Comparison of ENCODE assay signal across 8 cellular contexts in genomic region chr19:24035261-24035880, GRCh38. TPM values are rescaled to one million over a fixed set of nuclear protein-coding genes. Genes with fewer than 3 reads are reported as not detected.
DNase-seq lines count a peak whose midpoint lies in the region; ATAC-seq, FAIRE-seq and TF ChIP-seq lines count a peak whose summit lies in the region.
"Not testable (repeated sequence)": the region's sequence is repeated elsewhere in the genome, so short reads cannot be mapped to it uniquely, and the experiment has no call there.

No MANE protein-coding gene starts in this region.

- H2BK15ac ChIP-seq in H1 (ENCODE audit: low read length): not testable (repeated sequence)

- peaks cover 17% of the 10 kb centered on the region for H3K4me1 Mint-ChIP-seq in HFFc6 (ENCODE audit: low read depth)
- H3K4me1 Mint-ChIP-seq in activated naive CD4-positive, alpha-beta T cell treated with anti-CD3 and anti-CD28 coated beads, Interleukin-2, amount 50 U/mL, for 24 hours: peaks cover 74% of the 10 kb centered on the region
- peaks cover 32 to 41% of the 10 kb centered on the region in 2 donors for H3K4me1 Mint-ChIP-seq in natural killer cell treated with Interleukin-12 subunit alpha and Interleukin-12 subunit beta and Interleukin-15 and Interleukin-18, amount 100 ng/mL, for 72 hours (ENCODE audit: low read depth in 2 of 2)
- H3K4me1 Mint-ChIP-seq in stimulated activated effector memory CD8-positive, alpha-beta T cell treated with anti-CD3 and anti-CD28 coated beads, Interleukin-12 subunit alpha, Interleukin-12 subunit beta, amount 100 ng/mL, for 72 hours: peaks cover 60% of the 10 kb centered on the region

- not testable (repeated sequence) for H3K23ac ChIP-seq in H1 (ENCODE audit: insufficient read length)

- not testable (repeated sequence) for H3K23me2 ChIP-seq in H1 (ENCODE audit: low read depth, low read length)

- not testable (repeated sequence) for H3K27me3 Mint-ChIP-seq in HFFc6 (ENCODE audit: insufficient read depth); activated naive CD4-positive, alpha-beta T cell treated with anti-CD3 and anti-CD28 coated beads, Interleukin-2, amount 50 U/mL, for 24 hours; natural killer cell treated with Interleukin-12 subunit alpha and Interleukin-12 subunit beta and Interleukin-15 and Interleukin-18, amount 100 ng/mL, for 72 hours

- H3K4me3 ChIP-seq in AG10803 (ENCODE audit: low read length): peak overlapping the region; percentile 89
- peak overlapping the region in 3 of 4 experiments; percentile 82 to 95 (median 87); a peak in 6 of 8 replicates for H3K4me3 ChIP-seq in H1 (ENCODE audit: extremely low read depth in 1 of 4, insufficient read depth in 2 of 4, low read depth in 3 of 4, low read length in 4 of 4)
- peak overlapping the region; percentile 91 for H3K4me3 ChIP-seq in hepatocyte

- not testable (repeated sequence) for H3K4ac ChIP-seq in H1 (replicated peaks; ENCODE audit: insufficient read length, low read depth, low read length)

- H3K14ac ChIP-seq in H1 (ENCODE audit: insufficient read length): not testable (repeated sequence)

- H4K20me1 ChIP-seq in H1 (replicated peaks in 1 of 2; ENCODE audit: control insufficient read depth in 1 of 2, insufficient read depth in 2 of 2, low read length in 2 of 2): peaks cover 2 to 13% of the 10 kb centered on the region in 2 experiments
- H4K20me1 ChIP-seq in hepatocyte (ENCODE audit: insufficient read depth, poor library complexity, severe bottlenecking): peaks cover 19% of the 10 kb centered on the region

- ATAC-seq in natural killer cell treated with Interleukin-12 subunit alpha and Interleukin-12 subunit beta and Interleukin-15 and Interleukin-18, amount 100 ng/mL, for 72 hours; stimulated activated effector memory CD8-positive, alpha-beta T cell treated with anti-CD3 and anti-CD28 coated beads, Interleukin-12 subunit alpha, Interleukin-12 subunit beta, amount 100 ng/mL, for 72 hours: not testable (repeated sequence)

- not testable (repeated sequence) for H2BK20ac ChIP-seq in H1 (ENCODE audit: low read length)

- not testable (repeated sequence) for H2BK5ac ChIP-seq in H1 (ENCODE audit: low read depth, low read length)

- not testable (repeated sequence) for H3K9me2 ChIP-seq in hepatocyte (replicated peaks; ENCODE audit: insufficient read depth)

- H3K4me3 Mint-ChIP-seq in HFFc6: peak overlapping the region; percentile 98
- peak overlapping the region; percentile 99 for H3K4me3 Mint-ChIP-seq in activated naive CD4-positive, alpha-beta T cell treated with anti-CD3 and anti-CD28 coated beads, Interleukin-2, amount 50 U/mL, for 24 hours
- peak overlapping the region; percentile 44 for H3K4me3 Mint-ChIP-seq in natural killer cell treated with Interleukin-12 subunit alpha and Interleukin-12 subunit beta and Interleukin-15 and Interleukin-18, amount 100 ng/mL, for 72 hours
- peak overlapping the region; percentile 96 for H3K4me3 Mint-ChIP-seq in stimulated activated effector memory CD8-positive, alpha-beta T cell treated with anti-CD3 and anti-CD28 coated beads, Interleukin-12 subunit alpha, Interleukin-12 subunit beta, amount 100 ng/mL, for 72 hours

- H3K9ac ChIP-seq in H1 (replicated peaks in 1 of 4; ENCODE audit: extremely low read depth in 1 of 4, low read depth in 3 of 4, low read length in 3 of 4): not testable (repeated sequence)

- FAIRE-seq in H1 (lab: Jason Lieb, UNC): not testable (repeated sequence)

- not testable (repeated sequence) for H4K8ac ChIP-seq in H1 (ENCODE audit: extremely low read depth, insufficient read depth, low read length)

- CTCF ChIA-PET in H1 (lab: Charles Lee; ENCODE audit: partially characterized antibody): interaction anchor here (0.7 to 0.8 kb wide), 2 partner anchors 13 to 218 kb away, joined by 3 to 5 read pairs; no protein-coding TSS in a partner anchor

- H2BK12ac ChIP-seq in H1 (ENCODE audit: low read depth, low read length): not testable (repeated sequence)

- not testable (repeated sequence) for H3K9me3 Mint-ChIP-seq in HFFc6; activated naive CD4-positive, alpha-beta T cell treated with anti-CD3 and anti-CD28 coated beads, Interleukin-2, amount 50 U/mL, for 24 hours; natural killer cell treated with Interleukin-12 subunit alpha and Interleukin-12 subunit beta and Interleukin-15 and Interleukin-18, amount 100 ng/mL, for 72 hours; stimulated activated effector memory CD8-positive, alpha-beta T cell treated with anti-CD3 and anti-CD28 coated beads, Interleukin-12 subunit alpha, Interleukin-12 subunit beta, amount 100 ng/mL, for 72 hours

- H3K4me2 ChIP-seq in H1 (ENCODE audit: insufficient read depth in 1 of 2, low read depth in 2 of 2, low read length in 2 of 2): peak overlapping the region; percentile 76 to 81
- peak overlapping the region; percentile 90 for H3K4me2 ChIP-seq in hepatocyte

- DNase-seq in AG10803 (ENCODE audit: low read depth); HFFc6; H1 (ENCODE audit: low read depth in 1 of 2, low spot score in 2 of 2); hepatocyte (ENCODE audit: low spot score); natural killer cell treated with Interleukin-12 subunit alpha and Interleukin-12 subunit beta and Interleukin-15 and Interleukin-18, amount 100 ng/mL, for 72 hours (ENCODE audit: low spot score); stimulated activated effector memory CD8-positive, alpha-beta T cell treated with anti-CD3 and anti-CD28 coated beads, Interleukin-12 subunit alpha, Interleukin-12 subunit beta, amount 100 ng/mL, for 72 hours (ENCODE audit: low spot score in 2 of 2): not testable (repeated sequence)
- peak; percentile 48 for DNase-seq in SKM-1 treated with dmso at 0.1 percent for 144 hours (lab: John Stamatoyannopoulos, UW; ENCODE audit: unreplicated experiment)

- not testable (repeated sequence) for H3K27ac Mint-ChIP-seq in HFFc6; activated naive CD4-positive, alpha-beta T cell treated with anti-CD3 and anti-CD28 coated beads, Interleukin-2, amount 50 U/mL, for 24 hours; natural killer cell treated with Interleukin-12 subunit alpha and Interleukin-12 subunit beta and Interleukin-15 and Interleukin-18, amount 100 ng/mL, for 72 hours
- peak overlapping the region; percentile 77 for H3K27ac Mint-ChIP-seq in stimulated activated effector memory CD8-positive, alpha-beta T cell treated with anti-CD3 and anti-CD28 coated beads, Interleukin-12 subunit alpha, Interleukin-12 subunit beta, amount 100 ng/mL, for 72 hours

- H3K36me3 ChIP-seq in H1 (ENCODE audit: control insufficient read depth in 2 of 4, insufficient read depth in 4 of 4, low read length in 3 of 4): peaks cover 0 to 18% (median 10%) of the 10 kb centered on the region in 4 experiments; a peak in 6 of 8 replicates
- not testable (repeated sequence) for H3K36me3 ChIP-seq in hepatocyte (replicated peaks; ENCODE audit: insufficient read depth, low read depth)

- not testable (repeated sequence) for H3K27ac ChIP-seq in H1 (ENCODE audit: low read depth, low read length)
- peak overlapping the region; percentile 99 for H3K27ac ChIP-seq in hepatocyte

- not testable (repeated sequence) for H3K79me1 ChIP-seq in H1 (ENCODE audit: low read depth, low read length)

- H3K79me2 ChIP-seq in H1 (ENCODE audit: control insufficient read depth in 1 of 2, insufficient read depth in 2 of 2, low read length in 2 of 2) (peaks cover 26 to 67% of the 10 kb centered on the region in 2 experiments), hepatocyte (peaks cover 64% of the 10 kb centered on the region)

- POLR2A ChIA-PET in H1 (lab: Charles Lee; ENCODE audit: partially characterized antibody): interaction anchor here (1.0 to 2.8 kb wide), 8 partner anchors 9 to 54 kb away, joined by 3 to 29 read pairs (median 6); partner anchors contain the start of gene ZNF254

- not testable (repeated sequence) for H3K18ac ChIP-seq in H1 (ENCODE audit: extremely low read depth, low read length)

- H3K9me3 ChIP-seq in H1 (ENCODE audit: insufficient read depth in 2 of 2, low read depth in 1 of 2, low read length in 1 of 2); hepatocyte (ENCODE audit: low read depth): not testable (repeated sequence)

- WGBS in H1 (ENCODE audit: extremely low coverage in 1 of 2, insufficient coverage in 1 of 2, insufficient read length in 1 of 2, insufficient replicate concordance in 2 of 2, low coverage in 1 of 2, low lambda C conversion rate in 2 of 2, missing lambda C conversion rate in 1 of 2), 2 experiments: 88% methylated on average over 12 of the region's 12 CpGs; no CpG with 5 or more reads in 1 of the 2 experiments
- WGBS in hepatocyte (ENCODE audit: low lambda C conversion rate, missing lambda C conversion rate): 93% methylated on average over 12 of the region's 12 CpGs

- not testable (repeated sequence) for TF ChIP-seq EP300 in H1 (IDR thresholded peaks at IDR 0.05; ENCODE audit: borderline replicate concordance in 1 of 2, low read depth in 2 of 2, low read length in 2 of 2)

- H2BK120ac ChIP-seq in H1 (replicated peaks; ENCODE audit: low read depth, low read length): not testable (repeated sequence)

- not testable (repeated sequence) for TF ChIP-seq CTCF in AG10803 (conservative IDR thresholded peaks at IDR 0.05; ENCODE audit: low read length); HFFc6 (IDR thresholded peaks at IDR 0.05); H1 (IDR thresholded peaks at IDR 0.05; ENCODE audit: control extremely low read depth in 1 of 3, insufficient read depth in 1 of 3, low read depth in 1 of 3, low read length in 3 of 3); hepatocyte (IDR thresholded peaks at IDR 0.05; ENCODE audit: poor library complexity)

- not testable (repeated sequence) for H2AK5ac ChIP-seq in H1 (ENCODE audit: low read depth, low read length)

- not testable (repeated sequence) for H4K91ac ChIP-seq in H1 (replicated peaks; ENCODE audit: insufficient read length, low read length)

- H3K56ac ChIP-seq in H1 (replicated peaks; ENCODE audit: insufficient read length, low read depth, low read length): not testable (repeated sequence)

- H4K5ac ChIP-seq in H1 (ENCODE audit: insufficient read length, low read depth, low read length): not testable (repeated sequence)

- TF ChIP-seq POLR2A in H1 (IDR thresholded peaks at IDR 0.05; ENCODE audit: control extremely low read depth in 1 of 2, low read depth in 2 of 2, low read length in 2 of 2): not testable (repeated sequence)

- not testable (repeated sequence) for H2AFZ ChIP-seq in H1 (ENCODE audit: low read length); hepatocyte

- peaks cover 48% of the 10 kb centered on the region for H3K36me3 Mint-ChIP-seq in HFFc6 (ENCODE audit: low read depth)
- not testable (repeated sequence) for H3K36me3 Mint-ChIP-seq in activated naive CD4-positive, alpha-beta T cell treated with anti-CD3 and anti-CD28 coated beads, Interleukin-2, amount 50 U/mL, for 24 hours; natural killer cell treated with Interleukin-12 subunit alpha and Interleukin-12 subunit beta and Interleukin-15 and Interleukin-18, amount 100 ng/mL, for 72 hours
- peaks cover 26% of the 10 kb centered on the region for H3K36me3 Mint-ChIP-seq in stimulated activated effector memory CD8-positive, alpha-beta T cell treated with anti-CD3 and anti-CD28 coated beads, Interleukin-12 subunit alpha, Interleukin-12 subunit beta, amount 100 ng/mL, for 72 hours

- H3K4me1 ChIP-seq in H1 (replicated peaks in 1 of 4; ENCODE audit: control insufficient read depth in 3 of 4, insufficient read depth in 4 of 4, low read length in 3 of 4): not testable (repeated sequence)
- H3K4me1 ChIP-seq in hepatocyte (ENCODE audit: insufficient read depth): peaks cover 17% of the 10 kb centered on the region

- not testable (repeated sequence) for H3K27me3 ChIP-seq in H1 (replicated peaks in 1 of 4; ENCODE audit: control insufficient read depth in 3 of 4, extremely low read depth in 1 of 4, insufficient read depth in 3 of 4, low read length in 3 of 4); hepatocyte

- not testable (repeated sequence) for TF ChIP-seq RAD21 in H1 (IDR thresholded peaks at IDR 0.05 in 1 of 2, conservative IDR thresholded peaks at IDR 0.05 in 1 of 2; ENCODE audit: low read depth in 2 of 2, low read length in 2 of 2)

RNA-seq across cellular contexts. Expression of gene ZNF254, which starts 51.6 kb away (rescaled TPM):
- 1 to 10 TPM; 3.3 to 5.2 (median 4.3) TPM for total RNA-seq in HFFc6 (2021; fragmentation: NEBNext Ultra II Directional; extraction: Animal tissue kit (Norgen Biotek cat#: 25700))
- 21.7 and 22.0 TPM in 2 replicates for total RNA-seq in H1 (2021; fragmentation: NEBNext Ultra II Directional; extraction: Animal tissue kit (Norgen Biotek cat#: 25700))
- polyA plus RNA-seq in H1 (2011; rRNA removed): 3.2 and 4.4 TPM in 2 replicates
- 6.4 TPM for polyA plus RNA-seq in H1 (2011; cell fraction: cytosol; rRNA removed)
- polyA plus RNA-seq in H1 (2011; cell fraction: nucleus; rRNA removed): 8.2 TPM
- polyA plus RNA-seq in H1 (2012, experiment 1 of 2): 6.6 to 11.9 TPM (median 7.6 TPM) in 4 replicates
- 1.9 TPM for polyA plus RNA-seq in H1 (2012, experiment 2 of 2)
- 23.4 TPM for polyA plus RNA-seq in H1 (2013, experiment 1 of 2)
- polyA plus RNA-seq in H1 (2013, experiment 2 of 2): 20.1 TPM
- 21.2 and 23.1 TPM in 2 replicates for polyA minus RNA-seq in H1 (2011; rRNA and poly(A)+ RNA removed)
- 20.6 TPM for polyA minus RNA-seq in H1 (2011; cell fraction: cytosol; rRNA and poly(A)+ RNA removed)
- polyA minus RNA-seq in H1 (2011; cell fraction: nucleus; rRNA and poly(A)+ RNA removed): 47.9 TPM
- 30.1 and 33.8 TPM in 2 replicates for total RNA-seq in hepatocyte
- 8.5 and 9.3 TPM in 2 replicates for polyA plus RNA-seq in hepatocyte
- total RNA-seq in natural killer cell treated with Interleukin-12 subunit alpha and Interleukin-12 subunit beta and Interleukin-15 and Interleukin-18, amount 100 ng/mL, for 72 hours: 10 to 100 TPM; 10.5 to 13.4 TPM

Comparison
In these comparisons a context has a peak if more than half of its experiments do, and no peak if none do; other contexts are left out.
1. H3K4me3 Mint-ChIP-seq: peak in every context shown above with its lines; median percentile 99 in activated naive CD4-positive, alpha-beta T cell treated with anti-CD3 and anti-CD28 coated beads, Interleukin-2, amount 50 U/mL, for 24 hours; 98 in HFFc6; 96 in stimulated activated effector memory CD8-positive, alpha-beta T cell treated with anti-CD3 and anti-CD28 coated beads, Interleukin-12 subunit alpha, Interleukin-12 subunit beta, amount 100 ng/mL, for 72 hours; 44 in natural killer cell treated with Interleukin-12 subunit alpha and Interleukin-12 subunit beta and Interleukin-15 and Interleukin-18, amount 100 ng/mL, for 72 hours.